15 cellular contexts compared by ENCODE assay signal in the genomic region with DNA sequence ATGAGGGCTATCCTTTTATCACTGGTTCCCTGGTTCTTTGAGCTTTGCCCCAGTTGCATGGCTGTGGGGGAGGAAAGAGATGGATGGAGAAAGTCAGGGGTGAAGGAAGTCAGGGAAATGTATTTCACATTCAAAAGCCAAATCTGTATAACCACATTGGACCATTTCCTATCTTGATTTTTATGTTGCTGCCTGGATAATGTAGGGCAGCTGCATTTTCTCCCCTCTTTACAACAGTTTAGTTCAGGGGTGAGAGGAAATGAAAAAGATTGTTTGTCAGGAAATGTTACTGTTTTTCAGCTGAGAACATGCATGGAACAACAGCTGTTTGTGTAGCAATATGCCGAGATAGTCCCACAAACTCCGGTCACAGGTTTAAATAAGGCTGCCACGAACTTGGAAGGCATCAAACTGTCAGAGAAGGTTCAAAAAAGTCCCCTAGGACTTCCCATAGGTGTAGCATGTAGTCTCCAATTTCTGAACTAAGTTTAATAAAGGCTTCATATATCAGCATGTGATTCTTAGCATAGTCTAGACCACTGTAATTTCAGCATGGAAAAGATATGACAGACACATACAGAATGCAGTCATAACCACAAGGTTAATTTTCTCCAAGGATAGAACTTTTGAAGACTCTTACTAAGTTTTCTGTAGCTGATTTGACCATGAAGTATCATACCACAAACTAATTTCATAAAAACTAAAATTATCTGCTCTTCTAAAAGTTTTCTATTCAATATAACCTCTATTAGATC.
DNase-seq lines count a peak whose midpoint lies in the region; ATAC-seq, FAIRE-seq and TF ChIP-seq lines count a peak whose summit lies in the region.
"Had no signal": no experiment of that assay in that cellular context is flagged by ENCODE, and none has a peak within 500 bp of the region (broad histone marks: within the 10 kb centered on the region; RNA-seq: fewer than 3 reads in every experiment).

No MANE protein-coding gene starts in this region.

- FAIRE-seq in H1 (lab: Jason Lieb, UNC), result no peak

- no peak for TF ChIP-seq EP300 in H1 (IDR thresholded peaks at IDR 0.05; ENCODE audit: borderline replicate concordance in 1 of 2, low read depth in 2 of 2, low read length in 2 of 2)

- TF ChIP-seq RAD21 in H1 (IDR thresholded peaks at IDR 0.05 in 1 of 2, conservative IDR thresholded peaks at IDR 0.05 in 1 of 2; ENCODE audit: low read depth in 2 of 2, low read length in 2 of 2), result no peak

- no peak overlapping the region for H3K9ac ChIP-seq in H1 (replicated peaks in 1 of 4; ENCODE audit: extremely low read depth in 1 of 4, low read depth in 3 of 4, low read length in 3 of 4)

- no peak overlapping the region for H3K4ac ChIP-seq in H1 (replicated peaks; ENCODE audit: insufficient read length, low read depth, low read length)

- no peaks in the 10 kb centered on the region for H4K20me1 ChIP-seq in H1 (replicated peaks in 1 of 2; ENCODE audit: control insufficient read depth in 1 of 2, insufficient read depth in 2 of 2, low read length in 2 of 2)

- no peak overlapping the region for H3K23ac ChIP-seq in H1 (ENCODE audit: insufficient read length)

- H2AFZ ChIP-seq in H1 (ENCODE audit: low read length), result peak overlapping the region; percentile 12; the same call in 1 of the 2 replicates

- H4K5ac ChIP-seq in H1 (ENCODE audit: insufficient read length, low read depth, low read length), result no peak overlapping the region

- 85% methylated on average over 3 of the region's 3 CpGs; no CpG with 5 or more reads in 1 of the 2 experiments for WGBS in H1 (ENCODE audit: extremely low coverage in 1 of 2, insufficient coverage in 1 of 2, insufficient read length in 1 of 2, insufficient replicate concordance in 2 of 2, low coverage in 1 of 2, low lambda C conversion rate in 2 of 2, missing lambda C conversion rate in 1 of 2), 2 experiments
- 21 to 30% methylated on average over 3 of the region's 3 CpGs for WGBS in lung, 2 donors
- 50 to 62% methylated on average over 3 of the region's 3 CpGs for WGBS in lower leg skin, 2 donors

- H4K91ac ChIP-seq in H1 (replicated peaks; ENCODE audit: insufficient read length, low read length), result no peak overlapping the region

- no peak overlapping the region for H3K4me2 ChIP-seq in H1 (ENCODE audit: insufficient read depth in 1 of 2, low read depth in 2 of 2, low read length in 2 of 2)

- H2BK5ac ChIP-seq in H1 (ENCODE audit: low read depth, low read length), result no peak overlapping the region

- POLR2A ChIA-PET in H1 (lab: Charles Lee; ENCODE audit: partially characterized antibody), result no interaction called here

- H3K79me1 ChIP-seq in H1 (ENCODE audit: low read depth, low read length), result no peaks in the 10 kb centered on the region

- no peaks in the 10 kb centered on the region for H3K4me1 ChIP-seq in H1 (replicated peaks in 1 of 4; ENCODE audit: control insufficient read depth in 3 of 4, insufficient read depth in 4 of 4, low read length in 3 of 4)
- no peaks in the 10 kb centered on the region for H3K4me1 ChIP-seq in lung (ENCODE audit: control insufficient read depth in 2 of 2, insufficient read depth in 2 of 2, low read length in 2 of 2)
- H3K4me1 ChIP-seq: pancreas had no signal

- H3K56ac ChIP-seq in H1 (replicated peaks; ENCODE audit: insufficient read length, low read depth, low read length), result no peak overlapping the region

- peak; percentile 46 for DNase-seq in EH (ENCODE audit: low read depth)
- DNase-seq in LHCN-M2 (ENCODE audit: low read depth), result peak; percentile 76
- DNase-seq in H1 (ENCODE audit: low read depth in 1 of 2, low spot score in 2 of 2), result no peak
- DNase-seq in lung (ENCODE audit: low spot score), result no peak
- no peak for DNase-seq in lower leg skin (ENCODE audit: low spot score in 2 of 2)
- no peak for DNase-seq in stimulated activated CD4-positive, alpha-beta T cell treated with anti-CD3 and anti-CD28 coated beads, Interleukin-1b, Interleukin-23, amount 100 ng/mL, for 48 hours
- DNase-seq: activated CD4-positive, alpha-beta memory T cell treated with anti-CD3 and anti-CD28 coated beads, Interleukin-2, amount 10 ng/mL, durations not matched to agents 7 days and 5 days; GOT3; MG63; NCI-H2029 treated with DMSO at 0.1 percent for 48 hours; pancreas; Right ventricle myocardium superior; trophoblast cell had no signal

- no peak for TF ChIP-seq CTCF in H1 (IDR thresholded peaks at IDR 0.05; ENCODE audit: control extremely low read depth in 1 of 3, insufficient read depth in 1 of 3, low read depth in 1 of 3, low read length in 3 of 3)
- TF ChIP-seq CTCF in lung (IDR thresholded peaks at IDR 0.05; ENCODE audit: control extremely low read depth, extremely low read depth), result no peak
- TF ChIP-seq CTCF in lower leg skin (IDR thresholded peaks at IDR 0.05), result no peak

- H3K27me3 ChIP-seq in H1 (replicated peaks in 1 of 4; ENCODE audit: control insufficient read depth in 3 of 4, extremely low read depth in 1 of 4, insufficient read depth in 3 of 4, low read length in 3 of 4) (no peaks in the 10 kb centered on the region), lung (ENCODE audit: control insufficient read depth, insufficient read depth) (no peaks in the 10 kb centered on the region)
- H3K27me3 ChIP-seq: MG63, pancreas had no signal

- no peak overlapping the region for H3K27ac ChIP-seq in H1 (ENCODE audit: low read depth, low read length)
- no peak overlapping the region for H3K27ac ChIP-seq in lung (ENCODE audit: low read depth in 1 of 2, low read length in 1 of 2)
- H3K27ac ChIP-seq: pancreas had no signal

- no peak overlapping the region for H2BK15ac ChIP-seq in H1 (ENCODE audit: low read length)

- CTCF ChIA-PET in H1 (lab: Charles Lee; ENCODE audit: partially characterized antibody), result interaction anchor here (0.6 to 2.2 kb wide), 3 partner anchors 15 to 266 kb away, joined by 3 to 11 read pairs (median 4); no protein-coding TSS in a partner anchor

- no peak overlapping the region for H2AK5ac ChIP-seq in H1 (ENCODE audit: low read depth, low read length)

- no peaks in the 10 kb centered on the region for H3K79me2 ChIP-seq in H1 (ENCODE audit: control insufficient read depth in 1 of 2, insufficient read depth in 2 of 2, low read length in 2 of 2)

- H3K4me3 ChIP-seq in H1 (ENCODE audit: extremely low read depth in 1 of 4, insufficient read depth in 2 of 4, low read depth in 3 of 4, low read length in 4 of 4) (no peak overlapping the region), lung (no peak overlapping the region), lower leg skin (ENCODE audit: low read depth, poor library complexity, severe bottlenecking) (no peak overlapping the region)
- H3K4me3 ChIP-seq: MG63, pancreas had no signal

- TF ChIP-seq POLR2A in H1 (IDR thresholded peaks at IDR 0.05; ENCODE audit: control extremely low read depth in 1 of 2, low read depth in 2 of 2, low read length in 2 of 2), result no peak
- TF ChIP-seq POLR2A in lower leg skin (IDR thresholded peaks at IDR 0.05), result no peak

- intact Hi-C loops in lower leg skin (cut with DNase I; ENCODE audit: low total_unique reads), result no loop called here

- no peak overlapping the region for H3K14ac ChIP-seq in H1 (ENCODE audit: insufficient read length)

- no peaks in the 10 kb centered on the region for H3K36me3 ChIP-seq in H1 (ENCODE audit: control insufficient read depth in 2 of 4, insufficient read depth in 4 of 4, low read length in 3 of 4)
- no peaks in the 10 kb centered on the region for H3K36me3 ChIP-seq in lung (ENCODE audit: control insufficient read depth in 2 of 2, insufficient read depth in 2 of 2, low read length in 2 of 2)
- H3K36me3 ChIP-seq: MG63, pancreas had no signal

- H2BK12ac ChIP-seq in H1 (ENCODE audit: low read depth, low read length), result no peak overlapping the region

- no peaks in the 10 kb centered on the region for H3K23me2 ChIP-seq in H1 (ENCODE audit: low read depth, low read length)

- H2BK120ac ChIP-seq in H1 (replicated peaks; ENCODE audit: low read depth, low read length), result no peak overlapping the region

- H3K18ac ChIP-seq in H1 (ENCODE audit: extremely low read depth, low read length), result no peak overlapping the region

- H3K9me3 ChIP-seq in H1 (ENCODE audit: insufficient read depth in 2 of 2, low read depth in 1 of 2, low read length in 1 of 2) (no peaks in the 10 kb centered on the region), lung (ENCODE audit: control insufficient read depth in 2 of 2, insufficient read depth in 1 of 2, low read length in 1 of 2) (no peaks in the 10 kb centered on the region)
- H3K9me3 ChIP-seq: pancreas had no signal

- no peak overlapping the region for H4K8ac ChIP-seq in H1 (ENCODE audit: extremely low read depth, insufficient read depth, low read length)

- H2BK20ac ChIP-seq in H1 (ENCODE audit: low read length), result no peak overlapping the region

- ATAC-seq in lung (ENCODE audit: insufficient read depth, low FRiP score) (peak; percentile 47), GM19324 (IDR thresholded peaks at IDR 0.05; ENCODE audit: low FRiP score, unreplicated experiment) (no peak), GM21717 (IDR thresholded peaks at IDR 0.05; ENCODE audit: unreplicated experiment) (no peak)

TF ChIP-seq in H1, 55 proteins besides CTCF, POLR2A, EP300 and RAD21:
- TF ChIP-seq CBX5 (IDR thresholded peaks at IDR 0.05; ENCODE audit: low read depth, low read length) (no peak), RBBP5 (IDR thresholded peaks at IDR 0.05; ENCODE audit: borderline replicate concordance, low read depth, low read length) (no peak), SIX5 (IDR thresholded peaks at IDR 0.05; ENCODE audit: low read depth, low read length) (no peak), SP1 (IDR thresholded peaks at IDR 0.05; ENCODE audit: low read depth, low read length) (no peak), GABPA (IDR thresholded peaks at IDR 0.05; ENCODE audit: borderline replicate concordance, insufficient read depth, low read length) (no peak), SP2 (IDR thresholded peaks at IDR 0.05; ENCODE audit: low read length) (no peak), TEAD4 (IDR thresholded peaks at IDR 0.05; ENCODE audit: low read depth, low read length) (no peak), MAFK (IDR thresholded peaks at IDR 0.05; ENCODE audit: low read depth, low read length) (no peak), ZNF274 (IDR thresholded peaks at IDR 0.05; ENCODE audit: borderline replicate concordance, extremely low read depth, low read length) (no peak), CHD1 (IDR thresholded peaks at IDR 0.05; ENCODE audit: low read depth, low read length) (no peak), TAF1 (IDR thresholded peaks at IDR 0.05; ENCODE audit: low read depth, low read length) (no peak), TBP (IDR thresholded peaks at IDR 0.05; ENCODE audit: low read depth, low read length) (no peak)
TF ChIP-seq in H1: peak in this region for 0.

Comparison
In these comparisons a context has a peak if more than half of its experiments do, and no peak if none do; other contexts are left out.
1. DNase-seq: peak in EH (single experiment) and LHCN-M2 (single experiment); none in H1 (0 of 2), lung (single experiment), lower leg skin (0 of 2) and stimulated activated CD4-positive, alpha-beta T cell treated with anti-CD3 and anti-CD28 coated beads, Interleukin-1b, Interleukin-23, amount 100 ng/mL, for 48 hours (single experiment).